ENCODE assay signal across 9 cellular contexts in genomic region chr1:109986054-109986444, GRCh38. TPM values are rescaled to one million over a fixed set of nuclear protein-coding genes. Genes with fewer than 3 reads are reported as not detected.
DNase-seq lines count a peak whose midpoint lies in the region; ATAC-seq and TF ChIP-seq lines count a peak whose summit lies in the region.
"Had no signal": no experiment of that assay in that cellular context is flagged by ENCODE, and none has a peak within 500 bp of the region (broad histone marks: within the 10 kb centered on the region; RNA-seq: fewer than 3 reads in every experiment).

No MANE protein-coding gene starts in this region.

- H3K27ac Mint-ChIP-seq in activated T-cell treated with anti-CD3 and anti-CD28 coated beads, Interleukin-2, amount 50 U/mL, for 24 hours = peak overlapping the region; percentile 99

- no peak for ATAC-seq in right lobe of liver
- no peak for ATAC-seq in GM21723 (IDR thresholded peaks at IDR 0.05; ENCODE audit: unreplicated experiment)

- H3K27me3 ChIP-seq in ascending aorta = no peaks in the 10 kb centered on the region
- no peaks in the 10 kb centered on the region for H3K27me3 ChIP-seq in right lobe of liver
- H3K27me3 ChIP-seq in thyroid gland = no peaks in the 10 kb centered on the region

- H3K36me3 ChIP-seq in ascending aorta (no peaks in the 10 kb centered on the region), right lobe of liver (no peaks in the 10 kb centered on the region), thyroid gland (no peaks in the 10 kb centered on the region)

- H3K4me3 ChIP-seq in ascending aorta (peak overlapping the region; percentile 77 to 81), right lobe of liver (peak overlapping the region; percentile 60 to 82 (median 77)), thyroid gland (replicated peaks in 1 of 3) (peak overlapping the region in 2 of 3 donors; percentile 68 to 77)

- H3K9me3 ChIP-seq in ascending aorta = no peaks in the 10 kb centered on the region
- H3K9me3 ChIP-seq in right lobe of liver = no peaks in the 10 kb centered on the region
- H3K9me3 ChIP-seq in thyroid gland = no peaks in the 10 kb centered on the region

- peaks cover 60% of the 10 kb centered on the region for H3K36me3 Mint-ChIP-seq in activated T-cell treated with anti-CD3 and anti-CD28 coated beads, Interleukin-2, amount 50 U/mL, for 24 hours (ENCODE audit: low read depth)

- no peaks in the 10 kb centered on the region for H3K27me3 Mint-ChIP-seq in activated T-cell treated with anti-CD3 and anti-CD28 coated beads, Interleukin-2, amount 50 U/mL, for 24 hours

- H3K27ac ChIP-seq in ascending aorta = no peak overlapping the region
- peak overlapping the region in 1 of 3 donors; percentile 97 for H3K27ac ChIP-seq in right lobe of liver
- H3K27ac ChIP-seq in thyroid gland = peak overlapping the region in 1 of 3 donors; percentile 97

- peak overlapping the region; percentile 99 for H3K4me3 Mint-ChIP-seq in activated T-cell treated with anti-CD3 and anti-CD28 coated beads, Interleukin-2, amount 50 U/mL, for 24 hours

- no peak for TF ChIP-seq CTCF in ascending aorta (IDR thresholded peaks at IDR 0.05)
- no peak for TF ChIP-seq CTCF in right lobe of liver (IDR thresholded peaks at IDR 0.05)
- no peak for TF ChIP-seq CTCF in thyroid gland (IDR thresholded peaks at IDR 0.05)

- WGBS in right lobe of liver (ENCODE audit: insufficient coverage, low coverage, low lambda C conversion rate, missing lambda C conversion rate) = 77% methylated on average over 3 of the region's 3 CpGs
- WGBS in thyroid gland, 2 donors = 61 to 69% methylated on average over 3 of the region's 3 CpGs

- peaks cover 45% of the 10 kb centered on the region for H3K4me1 Mint-ChIP-seq in activated T-cell treated with anti-CD3 and anti-CD28 coated beads, Interleukin-2, amount 50 U/mL, for 24 hours (ENCODE audit: low read depth)

- DNase-seq in activated T-cell treated with anti-CD3 and anti-CD28 coated beads, Interleukin-2, amount 50 U/mL, for 24 hours = no peak
- no peak for DNase-seq in activated T-cell treated with anti-CD3 and anti-CD28 coated beads for 4 hours
- DNase-seq in ascending aorta (ENCODE audit: low spot score in 2 of 2) = no peak
- DNase-seq in right lobe of liver = no peak
- no peak for DNase-seq in thyroid gland
- no peak for DNase-seq in NOMO-1 (lab: John Stamatoyannopoulos, UW; ENCODE audit: unreplicated experiment in 2 of 2)
- DNase-seq in H4 (ENCODE audit: low spot score) = no peak
- DNase-seq: COR-L47 had no signal

- no peaks in the 10 kb centered on the region for H3K9me3 Mint-ChIP-seq in activated T-cell treated with anti-CD3 and anti-CD28 coated beads, Interleukin-2, amount 50 U/mL, for 24 hours

- TF ChIP-seq POLR2A in right lobe of liver (IDR thresholded peaks at IDR 0.05) (no peak), thyroid gland (IDR thresholded peaks at IDR 0.05) (no peak)

- intact Hi-C loops in ascending aorta (cut with DNase I) (no loop called here), right lobe of liver (cut with DNase I) (no loop called here), thyroid gland (cut with DNase I) (loop anchor here (10.0 kb wide), 1 partner anchor 441 kb away; the partner anchor contains the start of gene GNAI3)

- H3K4me1 ChIP-seq in ascending aorta (peaks cover 10 to 12% of the 10 kb centered on the region in 2 donors), right lobe of liver (peaks cover 0 to 66% (median 21%) of the 10 kb centered on the region in 4 donors), thyroid gland (peaks cover 26 to 31% of the 10 kb centered on the region in 2 donors)

RNA-seq across cellular contexts. Expression of gene AHCYL1, which starts 1.5 kb away (rescaled TPM):
- total RNA-seq in ascending aorta (49.1 TPM), right lobe of liver (10 to 100 TPM; 51.4 to 77.5 (median 56.0) TPM), thyroid gland (100 to 1,000 TPM in 3 of 4 donors, 10 to 100 TPM in 1; 90.3 to 200 (median 118) TPM)
- total RNA-seq in H4 (2014; rRNA removed; shearing (Covaris generic)) = 45.1 and 62.6 TPM in 2 replicates

RNA-seq across cellular contexts. Expression of gene STRIP1, which starts 48.4 kb away (rescaled TPM):
- total RNA-seq in ascending aorta (20.0 TPM), right lobe of liver (10 to 100 TPM in 5 of 6 experiments, 1 to 10 TPM in 1; 9.9 to 15.5 (median 12.4) TPM), thyroid gland (10 to 100 TPM; 36.2 to 63.4 (median 45.2) TPM)
- total RNA-seq in H4 (2014; rRNA removed; shearing (Covaris generic)) = 16.9 and 17.7 TPM in 2 replicates
